Comparison of ENCODE assay signal across 8 cellular contexts in the genomic region with DNA sequence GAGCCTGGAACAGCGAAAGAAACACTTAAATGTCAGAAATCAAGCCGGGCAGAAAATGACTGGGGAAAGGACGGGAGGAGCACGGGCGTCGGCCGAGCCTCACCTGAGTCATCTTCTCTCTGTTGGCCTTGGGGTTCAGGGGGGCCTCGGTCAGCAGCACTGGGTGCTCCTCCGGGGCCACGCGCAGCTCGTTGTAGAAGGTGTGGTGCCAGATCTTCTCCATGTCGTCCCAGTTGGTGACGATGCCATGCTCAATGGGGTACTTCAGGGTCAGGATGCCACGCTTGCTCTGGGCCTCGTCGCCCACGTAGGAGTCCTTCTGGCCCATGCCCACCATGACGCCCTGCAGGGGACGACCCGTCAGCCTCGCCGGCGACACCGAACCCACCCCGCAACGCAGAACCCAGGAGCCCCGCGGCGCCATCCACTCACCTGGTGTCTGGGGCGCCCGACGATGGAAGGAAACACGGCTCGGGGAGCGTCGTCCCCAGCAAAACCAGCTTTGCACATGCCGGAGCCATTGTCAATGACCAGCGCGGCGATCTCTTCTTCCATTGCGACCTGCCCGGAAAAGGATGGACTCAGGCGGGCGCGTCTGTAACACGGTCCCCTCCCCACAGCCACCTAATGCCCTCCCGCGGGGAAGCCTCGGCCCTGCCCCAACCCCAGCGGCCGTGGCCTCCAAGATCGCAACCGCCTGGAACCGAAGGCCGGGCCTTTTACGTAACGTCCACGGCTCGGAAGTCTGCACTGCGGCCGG. TPM values are rescaled to one million over a fixed set of nuclear protein-coding genes. Genes with fewer than 3 reads are reported as not detected.
A peak's percentile ranks its signal among the peaks of the same experiment; 100 is the strongest.
DNase-seq lines count a peak whose midpoint lies in the region; ATAC-seq and TF ChIP-seq lines count a peak whose summit lies in the region.

No MANE protein-coding gene starts in this region.

- no peak for TF ChIP-seq CTCF in Caco-2 (IDR thresholded peaks at IDR 0.05; ENCODE audit: insufficient read depth in 1 of 2, low read depth in 1 of 2, low read length in 1 of 2, severe bottlenecking in 1 of 2, unreplicated experiment in 1 of 2)
- TF ChIP-seq CTCF in fibroblast of villous mesenchyme (IDR thresholded peaks at IDR 0.05; ENCODE audit: insufficient read depth, low read depth, low read length): no peak
- TF ChIP-seq CTCF in progenitor cell of endocrine pancreas (IDR thresholded peaks at IDR 0.05; ENCODE audit: unreplicated experiment): no peak

- peak; percentile 2 for ATAC-seq in HG03439 (IDR thresholded peaks at IDR 0.05; ENCODE audit: unreplicated experiment)
- no peak for ATAC-seq in HG03432 (IDR thresholded peaks at IDR 0.05; ENCODE audit: unreplicated experiment)
- no peak for ATAC-seq in GM21515 (IDR thresholded peaks at IDR 0.05; ENCODE audit: unreplicated experiment)

- intact Hi-C loops in Caco-2 (cut with micrococcal nuclease; ENCODE audit: unreplicated experiment): loop anchor here (10.0 kb wide), 1 partner anchor 117 kb away; the partner anchor contains the start of gene BAHCC1

- CTCF ChIA-PET in Caco-2 (lab: Charles Lee): no interaction called here

- H3K4me3 Mint-ChIP-seq in Caco-2 (ENCODE audit: unreplicated experiment) (peak overlapping the region; percentile 92), progenitor cell of endocrine pancreas (ENCODE audit: low read depth) (peak overlapping the region; percentile 96)
- peak overlapping the region; percentile 94 for H3K4me3 Mint-ChIP-seq in activated T-cell treated with anti-CD3 and anti-CD28 coated beads, Interleukin-2, amount 50 U/mL, for 24 hours

- H3K9me3 Mint-ChIP-seq in Caco-2 (ENCODE audit: unreplicated experiment): no peaks in the 10 kb centered on the region
- no peaks in the 10 kb centered on the region for H3K9me3 Mint-ChIP-seq in activated T-cell treated with anti-CD3 and anti-CD28 coated beads, Interleukin-2, amount 50 U/mL, for 24 hours
- no peaks in the 10 kb centered on the region for H3K9me3 Mint-ChIP-seq in progenitor cell of endocrine pancreas (ENCODE audit: low read depth)

- H3K27me3 ChIP-seq in Caco-2 (replicated peaks; ENCODE audit: control insufficient read depth, insufficient read depth, low read length): no peaks in the 10 kb centered on the region

- H3K27ac Mint-ChIP-seq in Caco-2 (ENCODE audit: unreplicated experiment): peak overlapping the region; percentile 77
- H3K27ac Mint-ChIP-seq in activated T-cell treated with anti-CD3 and anti-CD28 coated beads, Interleukin-2, amount 50 U/mL, for 24 hours: peak overlapping the region; percentile 94
- peak overlapping the region; percentile 97 for H3K27ac Mint-ChIP-seq in progenitor cell of endocrine pancreas

- H3K4me3 ChIP-seq in Caco-2 (ENCODE audit: low read depth, low read length): peak overlapping the region; percentile 72
- H3K4me3 ChIP-seq in fibroblast of villous mesenchyme (ENCODE audit: low read depth, low read length): peak overlapping the region; percentile 74

- no peaks in the 10 kb centered on the region for H3K9me3 ChIP-seq in Caco-2

- H3K4me1 Mint-ChIP-seq in Caco-2 (ENCODE audit: low read depth, unreplicated experiment): peaks cover 32% of the 10 kb centered on the region
- peaks cover 31% of the 10 kb centered on the region for H3K4me1 Mint-ChIP-seq in activated T-cell treated with anti-CD3 and anti-CD28 coated beads, Interleukin-2, amount 50 U/mL, for 24 hours (ENCODE audit: low read depth)
- H3K4me1 Mint-ChIP-seq in progenitor cell of endocrine pancreas (ENCODE audit: low read depth): peaks cover 27% of the 10 kb centered on the region

- TSS peak; percentile 61 for BruUV-seq in Caco-2 (replicated peaks; lab: Mats Ljungman, UMichigan)

- POLR2A ChIA-PET in Caco-2 (lab: Charles Lee): interaction anchor here (0.7 to 2.3 kb wide), 6 partner anchors 12 to 289 kb away, joined by 3 to 10 read pairs (median 7); partner anchors contain the start of genes NDUFAF8 and TEPSIN

- DNase-seq in Caco-2: peak in 1 of 2 experiments; percentile 45
- DNase-seq in activated T-cell treated with anti-CD3 and anti-CD28 coated beads, Interleukin-2, amount 50 U/mL, for 24 hours: peak; percentile 69
- no peak for DNase-seq in fibroblast of villous mesenchyme (ENCODE audit: low read depth)
- DNase-seq in progenitor cell of endocrine pancreas (ENCODE audit: low spot score, unreplicated experiment): no peak
- DNase-seq in NCI-H2029 treated with DMSO at 0.1 percent for 48 hours (lab: John Stamatoyannopoulos, UW): no peak

- peaks cover 82% of the 10 kb centered on the region for H3K36me3 Mint-ChIP-seq in Caco-2 (ENCODE audit: insufficient read depth, unreplicated experiment)
- H3K36me3 Mint-ChIP-seq in activated T-cell treated with anti-CD3 and anti-CD28 coated beads, Interleukin-2, amount 50 U/mL, for 24 hours (ENCODE audit: low read depth): peaks cover 63% of the 10 kb centered on the region
- H3K36me3 Mint-ChIP-seq in progenitor cell of endocrine pancreas (ENCODE audit: insufficient read depth): peaks cover 41% of the 10 kb centered on the region

- H3K36me3 ChIP-seq in Caco-2 (ENCODE audit: control insufficient read depth, insufficient read depth, low read length): peaks cover 18% of the 10 kb centered on the region

- peaks cover 34% of the 10 kb centered on the region for H3K4me1 ChIP-seq in Caco-2

- H3K27me3 Mint-ChIP-seq in Caco-2 (ENCODE audit: insufficient read depth, unreplicated experiment) (no peaks in the 10 kb centered on the region), progenitor cell of endocrine pancreas (no peaks in the 10 kb centered on the region)
- no peaks in the 10 kb centered on the region for H3K27me3 Mint-ChIP-seq in activated T-cell treated with anti-CD3 and anti-CD28 coated beads, Interleukin-2, amount 50 U/mL, for 24 hours

RNA-seq across cellular contexts. Expression of gene ACTG1, which starts 0.6 kb away (rescaled TPM):
- total RNA-seq in Caco-2 (2022) (1,436 and 1,933 TPM in 2 replicates), fibroblast of villous mesenchyme (10,242 and 13,686 TPM in 2 replicates), progenitor cell of endocrine pancreas (3,227 and 3,279 TPM in 2 replicates)

RNA-seq across cellular contexts. Expression of gene FSCN2, which starts 16.2 kb away (rescaled TPM):
- total RNA-seq in Caco-2 (2022) (2.1 and 2.9 TPM in 2 replicates), fibroblast of villous mesenchyme (1.7 and 3.5 TPM in 2 replicates), progenitor cell of endocrine pancreas (4.8 and 5.3 TPM in 2 replicates)

RNA-seq across cellular contexts. Expression of gene FAAP100, which starts 40.2 kb away (rescaled TPM):
- total RNA-seq in Caco-2 (2022): 38.5 and 42.2 TPM in 2 replicates
- total RNA-seq in fibroblast of villous mesenchyme: 27.6 and 40.3 TPM in 2 replicates
- 46.5 and 47.7 TPM in 2 replicates for total RNA-seq in progenitor cell of endocrine pancreas
